13 cellular contexts compared by ENCODE assay signal in genomic region chr11:75468534-75469340, GRCh38. TPM values are rescaled to one million over a fixed set of nuclear protein-coding genes. Genes with fewer than 3 reads are reported as not detected.
A peak's percentile ranks its signal among the peaks of the same experiment; 100 is the strongest.
DNase-seq lines count a peak whose midpoint lies in the region; ATAC-seq, FAIRE-seq and TF ChIP-seq lines count a peak whose summit lies in the region.
"Had no signal": no experiment of that assay in that cellular context is flagged by ENCODE, and none has a peak within 500 bp of the region (broad histone marks: within the 10 kb centered on the region; RNA-seq: fewer than 3 reads in every experiment).

No MANE protein-coding gene starts in this region.

- H4K20me1 ChIP-seq in Karpas-422 (ENCODE audit: insufficient read depth, low read depth, low read length): no peaks in the 10 kb centered on the region
- H4K20me1 ChIP-seq in K562 (replicated peaks; ENCODE audit: control insufficient read depth, insufficient read depth, low read length): no peaks in the 10 kb centered on the region

- no peak overlapping the region for H3K4me3 ChIP-seq in Karpas-422 (ENCODE audit: low read length)
- no peak overlapping the region for H3K4me3 ChIP-seq in K562
- H3K4me3 ChIP-seq in stomach: no peak overlapping the region
- no peak overlapping the region for H3K4me3 ChIP-seq in effector memory CD4-positive, alpha-beta T cell (ENCODE audit: insufficient read depth, low read depth, low read length, poor library complexity, severe bottlenecking)
- H3K4me3 ChIP-seq: smooth muscle cell had no signal

- H3K4me2 ChIP-seq in Karpas-422 (ENCODE audit: low read depth, low read length, poor library complexity, severe bottlenecking): no peak overlapping the region
- peak overlapping the region; percentile 61 for H3K4me2 ChIP-seq in K562 (ENCODE audit: insufficient read depth, low read length)
- H3K4me2 ChIP-seq: smooth muscle cell had no signal

- H3K27ac Mint-ChIP-seq in activated CD4-positive, alpha-beta T cell treated with anti-CD3 and anti-CD28 coated beads, Interleukin-2, amount 10 ng/mL, durations not matched to agents 7 days and 5 days: no peak overlapping the region
- H3K27ac Mint-ChIP-seq: stimulated activated naive CD8-positive, alpha-beta T cell treated with anti-CD3 and anti-CD28 coated beads, Interleukin-15, Interleukin-2, amounts not matched to agents 100 ng/mL and 50 ng/mL, for 24 hours had no signal

- H3K36me3 ChIP-seq in Karpas-422 (ENCODE audit: insufficient read depth, low read length): peaks cover 19% of the 10 kb centered on the region
- no peaks in the 10 kb centered on the region; the same call in 2 of the 3 replicates for H3K36me3 ChIP-seq in K562 (ENCODE audit: control insufficient read depth, insufficient read depth, low read length)
- H3K36me3 ChIP-seq in stomach: no peaks in the 10 kb centered on the region
- peaks cover 14% of the 10 kb centered on the region for H3K36me3 ChIP-seq in effector memory CD4-positive, alpha-beta T cell (ENCODE audit: control insufficient read depth, insufficient read depth, low read length)

- H3K9me3 Mint-ChIP-seq in activated CD4-positive, alpha-beta T cell treated with anti-CD3 and anti-CD28 coated beads, Interleukin-2, amount 10 ng/mL, durations not matched to agents 7 days and 5 days: no peaks in the 10 kb centered on the region
- H3K9me3 Mint-ChIP-seq: stimulated activated naive CD8-positive, alpha-beta T cell treated with anti-CD3 and anti-CD28 coated beads, Interleukin-15, Interleukin-2, amounts not matched to agents 100 ng/mL and 50 ng/mL, for 24 hours had no signal

- no peaks in the 10 kb centered on the region for H3K27me3 ChIP-seq in Karpas-422 (ENCODE audit: low read length)
- H3K27me3 ChIP-seq in K562 (ENCODE audit: control insufficient read depth in 2 of 2, insufficient read depth in 2 of 2, low read length in 2 of 2): no peaks in the 10 kb centered on the region
- H3K27me3 ChIP-seq in stomach: no peaks in the 10 kb centered on the region
- no peaks in the 10 kb centered on the region for H3K27me3 ChIP-seq in effector memory CD4-positive, alpha-beta T cell (replicated peaks; ENCODE audit: control insufficient read depth, insufficient read depth, low read length, poor library complexity, severe bottlenecking)

- TF ChIP-seq CTCF in K562 (IDR thresholded peaks at IDR 0.05 in 2 of 3, conservative IDR thresholded peaks at IDR 0.05 in 1 of 3; ENCODE audit: insufficient read depth in 2 of 3, low read depth in 1 of 3, low read length in 3 of 3) (no peak), stomach (IDR thresholded peaks at IDR 0.05) (no peak)

- H3K27me3 Mint-ChIP-seq in activated CD4-positive, alpha-beta T cell treated with anti-CD3 and anti-CD28 coated beads, Interleukin-2, amount 10 ng/mL, durations not matched to agents 7 days and 5 days: no peaks in the 10 kb centered on the region
- H3K27me3 Mint-ChIP-seq: stimulated activated naive CD8-positive, alpha-beta T cell treated with anti-CD3 and anti-CD28 coated beads, Interleukin-15, Interleukin-2, amounts not matched to agents 100 ng/mL and 50 ng/mL, for 24 hours had no signal

- ATAC-seq in K562: peak; percentile 93

- H3K9me3 ChIP-seq in Karpas-422 (ENCODE audit: low read length) (no peaks in the 10 kb centered on the region), K562 (replicated peaks; ENCODE audit: control insufficient read depth, insufficient read depth, low read depth, low read length) (no peaks in the 10 kb centered on the region), stomach (no peaks in the 10 kb centered on the region)
- no peaks in the 10 kb centered on the region for H3K9me3 ChIP-seq in effector memory CD4-positive, alpha-beta T cell (ENCODE audit: control insufficient read depth, low read length)

- no peaks in the 10 kb centered on the region for H3K9me1 ChIP-seq in K562 (ENCODE audit: control insufficient read depth, insufficient read depth, low read length)

- H3K27ac ChIP-seq in Karpas-422 (ENCODE audit: low read length) (peak overlapping the region; percentile 83), K562 (ENCODE audit: extremely low read depth, low read depth, low read length) (peak overlapping the region; percentile 49; the same call in 2 of the 3 replicates), stomach (no peak overlapping the region)
- no peak overlapping the region for H3K27ac ChIP-seq in effector memory CD4-positive, alpha-beta T cell (ENCODE audit: insufficient read depth, low read length, poor library complexity, severe bottlenecking)

- peak; percentile 89 for FAIRE-seq in K562 (lab: Jason Lieb, UNC)
- FAIRE-seq: bronchial epithelial cell had no signal

- POLR2A ChIA-PET in K562 (lab: Yijun Ruan, JAX): interaction anchor here (0.6 to 1.0 kb wide), 9 partner anchors 11 to 1254 kb away, joined by 3 to 5 read pairs (median 3); no protein-coding TSS in a partner anchor
- POLR2A ChIA-PET in activated CD4-positive, alpha-beta T cell treated with anti-CD3 and anti-CD28 coated beads, Interleukin-2, amount 10 ng/mL, durations not matched to agents 7 days and 5 days (lab: Charles Lee): no interaction called here

- peaks cover 70% of the 10 kb centered on the region for H3K4me1 ChIP-seq in Karpas-422 (ENCODE audit: low read length)
- peaks cover 16 to 32% of the 10 kb centered on the region in 2 experiments for H3K4me1 ChIP-seq in K562 (replicated peaks in 1 of 2; ENCODE audit: control insufficient read depth in 2 of 2, insufficient read depth in 2 of 2, low read length in 2 of 2)
- H3K4me1 ChIP-seq in stomach: peaks cover 0 to 7% (median 0%) of the 10 kb centered on the region in 4 donors
- no peaks in the 10 kb centered on the region for H3K4me1 ChIP-seq in effector memory CD4-positive, alpha-beta T cell (ENCODE audit: control insufficient read depth, insufficient read depth, low read length, poor library complexity, severe bottlenecking)

- BruUV-seq in K562 (replicated peaks; lab: Mats Ljungman, UMichigan): no TSS peak

- H3K4me1 Mint-ChIP-seq in activated CD4-positive, alpha-beta T cell treated with anti-CD3 and anti-CD28 coated beads, Interleukin-2, amount 10 ng/mL, durations not matched to agents 7 days and 5 days: no peaks in the 10 kb centered on the region

- no peak overlapping the region for H2AFZ ChIP-seq in Karpas-422 (ENCODE audit: low read length)
- peak overlapping the region; percentile 56 for H2AFZ ChIP-seq in K562 (ENCODE audit: low read depth, low read length)

- H3K4me3 Mint-ChIP-seq in activated CD4-positive, alpha-beta T cell treated with anti-CD3 and anti-CD28 coated beads, Interleukin-2, amount 10 ng/mL, durations not matched to agents 7 days and 5 days: no peak overlapping the region
- H3K4me3 Mint-ChIP-seq: stimulated activated naive CD8-positive, alpha-beta T cell treated with anti-CD3 and anti-CD28 coated beads, Interleukin-15, Interleukin-2, amounts not matched to agents 100 ng/mL and 50 ng/mL, for 24 hours had no signal

- H3K9ac ChIP-seq in Karpas-422 (ENCODE audit: low read length) (peak overlapping the region; percentile 49), K562 (ENCODE audit: insufficient read depth in 1 of 2, low read depth in 2 of 2, low read length in 2 of 2) (peak overlapping the region; percentile 15 to 86; a peak in 3 of 4 replicates)

- intact Hi-C loops in K562 (cut with micrococcal nuclease): no loop called here
- intact Hi-C loops in stomach (cut with DNase I; ENCODE audit: low total_unique reads): no loop called here

- TF ChIP-seq POLR2A in K562 (conservative IDR thresholded peaks at IDR 0.05): no peak
- TF ChIP-seq POLR2A in stomach (IDR thresholded peaks at IDR 0.05): no peak

- H3K9me2 ChIP-seq in Karpas-422 (replicated peaks; ENCODE audit: insufficient read depth, low read length): no peaks in the 10 kb centered on the region

- no peak for TF ChIP-seq RAD21 in K562 (CRISPR knock-in tag; conservative IDR thresholded peaks at IDR 0.05 in 1 of 2, IDR thresholded peaks at IDR 0.05 in 1 of 2)

- peaks cover 68% of the 10 kb centered on the region for H3K79me2 ChIP-seq in Karpas-422 (ENCODE audit: low read length)
- no peaks in the 10 kb centered on the region for H3K79me2 ChIP-seq in K562 (ENCODE audit: control insufficient read depth, insufficient read depth, low read length)

- DNase-seq in Karpas-422 (no peak), K562 (ENCODE audit: extremely low read depth in 1 of 4, low spot score in 3 of 4) (peak; percentile 66 to 87 (median 80)), iris pigment epithelial cell (ENCODE audit: low read depth) (peak; percentile 87), stomach (peak; percentile 33), cerebellar cortex (ENCODE audit: low spot score) (no peak), activated T-cell treated with anti-CD3 and anti-CD28 coated beads for 4 hours (no peak)
- no peak for DNase-seq in effector memory CD4-positive, alpha-beta T cell
- DNase-seq in activated CD4-positive, alpha-beta T cell treated with anti-CD3 and anti-CD28 coated beads, Interleukin-2, amount 10 ng/mL, durations not matched to agents 7 days and 5 days: no peak
- DNase-seq: activated CD8-positive, alpha-beta memory T cell treated with anti-CD3 and anti-CD28 coated beads for 24 hours; GDM1 had no signal

- in situ Hi-C loops in K562 (cut with MboI): no loop called here

- TF ChIP-seq EP300 in K562 (IDR thresholded peaks at IDR 0.05; ENCODE audit: low read length) (no peak), stomach (IDR thresholded peaks at IDR 0.05) (no peak)

- no peaks in the 10 kb centered on the region for H3K36me3 Mint-ChIP-seq in activated CD4-positive, alpha-beta T cell treated with anti-CD3 and anti-CD28 coated beads, Interleukin-2, amount 10 ng/mL, durations not matched to agents 7 days and 5 days (ENCODE audit: low read depth)

- CTCF ChIA-PET in K562 (lab: Yijun Ruan, JAX; ENCODE audit: low intra/inter-chr PET ratio): no interaction called here
- CTCF ChIA-PET in activated CD4-positive, alpha-beta T cell treated with anti-CD3 and anti-CD28 coated beads, Interleukin-2, amount 10 ng/mL, durations not matched to agents 7 days and 5 days (lab: Charles Lee): interaction anchor here (1.0 to 3.2 kb wide), 4 partner anchors 8 to 64 kb away, joined by 3 to 11 read pairs (median 4); no protein-coding TSS in a partner anchor

- WGBS in K562 (ENCODE audit: insufficient coverage, low coverage, missing lambda C conversion rate): 12% methylated on average over 12 of the region's 14 CpGs
- WGBS in stomach, 5 donors: 48 to 62% (median 57%) methylated on average over 14 of the region's 14 CpGs

RNA-seq across cellular contexts. Expression of gene KLHL35, which starts 35.7 kb away (rescaled TPM):
- total RNA-seq in Karpas-422 (2014; rRNA removed; shearing (Covaris generic); ENCODE audit: low replicate concordance): 1.3 and 8.5 TPM in 2 replicates
- not detected in 2 replicates for total RNA-seq in K562 (2011; cell fraction: chromatin; rRNA removed; ENCODE audit: low replicate concordance)
- not detected in 2 replicates for total RNA-seq in K562 (2011; cell fraction: nucleolus; rRNA removed)
- not detected in 2 replicates for total RNA-seq in K562 (2011; cell fraction: nucleoplasm; rRNA removed)
- not detected in 2 replicates for total RNA-seq in K562 (2014; rRNA removed)
- total RNA-seq in K562 (2014; rRNA removed; fragmentation: Illumina TruSeq; extraction: Trizol): not detected in 2 replicates
- total RNA-seq in K562 (2015; rRNA removed; fragmentation: Illumina TruSeq; extraction: Trizol): not detected in 2 replicates
- not detected in 2 replicates for total RNA-seq in K562 (2021)
- not detected in 2 replicates for polyA plus RNA-seq in K562 (2011; rRNA removed)
- polyA plus RNA-seq in K562 (2011; cell fraction: cytosol; rRNA removed): not detected in 2 replicates
- not detected in 2 replicates for polyA plus RNA-seq in K562 (2011; cell fraction: nucleus; rRNA removed)
- polyA plus RNA-seq in K562 (2012): 0.05 and 0.10 TPM in 2 replicates
- polyA plus RNA-seq in K562 (2014; fragmentation: Illumina TruSeq; extraction: Trizol): not detected in 2 replicates
- polyA plus RNA-seq in K562 (2014; fragmentation: Nextera tagmentation; extraction: Ambion mirVana): not detected
- not detected in 2 replicates for polyA plus RNA-seq in K562 (2014; rRNA removed)
- polyA minus RNA-seq in K562 (2011; rRNA and poly(A)+ RNA removed): not detected in 2 replicates
- 1.5 TPM in 1 of 2 replicates, not detected in the other for polyA minus RNA-seq in K562 (2011; cell fraction: cytosol; rRNA and poly(A)+ RNA removed)
- polyA minus RNA-seq in K562 (2011; cell fraction: nucleus; rRNA and poly(A)+ RNA removed): not detected in 2 replicates
- total RNA-seq in stomach: 1 to 10 TPM in 2 of 5 donors, under 1 TPM in 1, not detected in 2; 0.89 to 2.9 (median 1.7) TPM
- 1 to 10 TPM; 1.2 to 1.8 (median 1.8) TPM for polyA plus RNA-seq in stomach
- total RNA-seq in activated CD4-positive, alpha-beta T cell treated with anti-CD3 and anti-CD28 coated beads, Interleukin-2, amount 10 ng/mL, durations not matched to agents 7 days and 5 days: 1 to 10 TPM in 1 of 2 experiments, under 1 TPM in 1; 0.50 to 1.3 TPM

RNA-seq across cellular contexts. Expression of gene GDPD5, which starts 57.0 kb away (rescaled TPM):
- 137 and 237 TPM in 2 replicates for total RNA-seq in Karpas-422 (2014; rRNA removed; shearing (Covaris generic); ENCODE audit: low replicate concordance)
- total RNA-seq in K562 (2011; cell fraction: chromatin; rRNA removed; ENCODE audit: low replicate concordance): 57.8 and 141 TPM in 2 replicates
- 58.7 and 66.9 TPM in 2 replicates for total RNA-seq in K562 (2011; cell fraction: nucleolus; rRNA removed)
- total RNA-seq in K562 (2011; cell fraction: nucleoplasm; rRNA removed): 57.6 and 71.8 TPM in 2 replicates
- 9.8 and 14.2 TPM in 2 replicates for total RNA-seq in K562 (2014; rRNA removed)
- total RNA-seq in K562 (2014; rRNA removed; fragmentation: Illumina TruSeq; extraction: Trizol): 2.8 and 2.9 TPM in 2 replicates
- total RNA-seq in K562 (2015; rRNA removed; fragmentation: Illumina TruSeq; extraction: Trizol): 6.1 and 6.5 TPM in 2 replicates
- total RNA-seq in K562 (2021): 19.0 and 27.3 TPM in 2 replicates
- 8.0 and 11.8 TPM in 2 replicates for polyA plus RNA-seq in K562 (2011; rRNA removed)
- 7.2 and 13.1 TPM in 2 replicates for polyA plus RNA-seq in K562 (2011; cell fraction: cytosol; rRNA removed)
- polyA plus RNA-seq in K562 (2011; cell fraction: nucleus; rRNA removed): 47.6 and 80.4 TPM in 2 replicates
- 11.7 and 25.1 TPM in 2 replicates for polyA plus RNA-seq in K562 (2012)
- 8.7 and 11.9 TPM in 2 replicates for polyA plus RNA-seq in K562 (2014; fragmentation: Illumina TruSeq; extraction: Trizol)
- polyA plus RNA-seq in K562 (2014; fragmentation: Nextera tagmentation; extraction: Ambion mirVana): under 1 TPM; 0.32 to 0.41 TPM
- polyA plus RNA-seq in K562 (2014; rRNA removed): 17.0 and 20.4 TPM in 2 replicates
- 4.6 and 5.0 TPM in 2 replicates for polyA minus RNA-seq in K562 (2011; rRNA and poly(A)+ RNA removed)
- 7.2 and 15.1 TPM in 2 replicates for polyA minus RNA-seq in K562 (2011; cell fraction: cytosol; rRNA and poly(A)+ RNA removed)
- 18.5 and 19.8 TPM in 2 replicates for polyA minus RNA-seq in K562 (2011; cell fraction: nucleus; rRNA and poly(A)+ RNA removed)
- 10 to 100 TPM in 2 of 5 donors, 1 to 10 TPM in 2, under 1 TPM in 1; 0.58 to 57.6 (median 5.9) TPM for total RNA-seq in stomach
- 1 to 10 TPM; 3.4 to 6.6 (median 3.9) TPM for polyA plus RNA-seq in stomach
- 10 to 100 TPM; 55.8 to 62.3 TPM for total RNA-seq in activated CD4-positive, alpha-beta T cell treated with anti-CD3 and anti-CD28 coated beads, Interleukin-2, amount 10 ng/mL, durations not matched to agents 7 days and 5 days

Comparison
In these comparisons a context has a peak if more than half of its experiments do, and no peak if none do; other contexts are left out.
1. DNase-seq: peak in K562 (4 of 4), iris pigment epithelial cell (single experiment) and stomach (single experiment); none in Karpas-422 (single experiment), cerebellar cortex (single experiment), effector memory CD4-positive, alpha-beta T cell (0 of 3), activated CD4-positive, alpha-beta T cell treated with anti-CD3 and anti-CD28 coated beads, Interleukin-2, amount 10 ng/mL, durations not matched to agents 7 days and 5 days (single experiment) and activated T-cell treated with anti-CD3 and anti-CD28 coated beads for 4 hours (single experiment).
2. H3K27ac ChIP-seq: peak in Karpas-422 (single experiment) and K562 (single experiment); none in stomach (0 of 5) and effector memory CD4-positive, alpha-beta T cell (single experiment).